24 cellular contexts compared by ENCODE assay signal in the genomic region with DNA sequence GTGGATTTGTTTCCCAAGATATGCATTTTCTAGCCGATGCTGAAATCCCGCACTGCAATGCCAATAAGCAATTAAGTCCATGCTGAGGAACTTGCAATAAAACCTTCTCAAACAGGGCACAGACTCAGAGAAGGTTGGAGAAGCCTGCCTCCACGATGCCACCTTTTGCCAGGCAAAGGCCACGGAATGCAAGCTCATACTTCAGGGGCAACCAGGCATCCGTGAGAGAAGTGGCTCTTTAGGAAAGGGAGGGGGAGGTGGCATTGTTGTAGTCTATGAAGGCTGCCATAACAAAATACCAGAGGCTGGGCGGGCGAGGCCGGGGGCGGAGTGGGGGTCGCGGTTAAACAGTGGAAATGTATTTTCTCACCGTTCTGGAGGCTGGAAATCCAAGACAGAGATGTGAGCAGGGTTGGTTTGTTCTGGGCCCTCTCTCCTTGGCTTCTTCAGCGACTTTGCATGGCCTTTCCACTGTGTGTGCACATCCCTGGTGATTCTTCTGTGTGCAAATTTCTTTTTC.
"Had no signal": no experiment of that assay in that cellular context is flagged by ENCODE, and none has a peak within 500 bp of the region (broad histone marks: within the 10 kb centered on the region; RNA-seq: fewer than 3 reads in every experiment).

No MANE protein-coding gene starts in this region.

- H3K4me1 ChIP-seq: SJSA1 had no signal

- H3K9me3 ChIP-seq: SJSA1 had no signal

- H3K9ac ChIP-seq: KMS-11 had no signal

- FAIRE-seq: HTR-8/SVneo, K562, RCC 7860 had no signal

- H3K36me3 Mint-ChIP-seq: IgD-negative memory B cell had no signal

- H3K27me3 ChIP-seq: SJSA1 had no signal

- H3K27ac Mint-ChIP-seq: IgD-negative memory B cell had no signal

- H3K27ac ChIP-seq: HL-60, KMS-11, SJSA1, SK-N-MC had no signal

- H3K4me2 ChIP-seq: KMS-11 had no signal

- H3K36me3 ChIP-seq: SJSA1 had no signal

- H3K4me3 ChIP-seq: K562, SJSA1, SK-N-MC had no signal

- H3K4me3 Mint-ChIP-seq: IgD-negative memory B cell had no signal

- ATAC-seq: K562 had no signal

- H3K27me3 Mint-ChIP-seq: IgD-negative memory B cell had no signal

- DNase-seq: Kasumi-1, MM.1S, NCI-H1092 treated with DMSO at 0.1 percent for 48 hours, NCI-H1436, NCI-H187, NCI-H2029, NCI-H2081 treated with DMSO at 0.1 percent for 48 hours, NCI-H2171, NCI-H345, NCI-H446 treated with DMSO at 0.1 percent for 48 hours, NCI-H510A treated with DMSO at 0.1 percent for 48 hours, NCI-H526, NCI-H774, Right ventricle myocardium superior, RPMI8226, SIG-M5 had no signal
